28 cellular contexts compared by ENCODE assay signal in genomic region chr17:2894782-2895181, GRCh38.
DNase-seq lines count a peak whose midpoint lies in the region; ATAC-seq and TF ChIP-seq lines count a peak whose summit lies in the region.
"Had no signal": no experiment of that assay in that cellular context is flagged by ENCODE, and none has a peak within 500 bp of the region (broad histone marks: within the 10 kb centered on the region; RNA-seq: fewer than 3 reads in every experiment).

No MANE protein-coding gene starts in this region.

- H3K4me1 Mint-ChIP-seq in stimulated activated naive B cell treated with anti-CD40 and anti-IgM and Interleukin-4, amounts not matched to agents 10 μg/mL and 1 μg/mL and 100 μg/mL, for 72 hours, result peaks cover 0 to 16% of the 10 kb centered on the region in 2 donors
- peaks cover 11% of the 10 kb centered on the region for H3K4me1 Mint-ChIP-seq in activated CD4-positive, alpha-beta memory T cell treated with anti-CD3 and anti-CD28 coated beads for 36 hours (ENCODE audit: low read depth)
- H3K4me1 Mint-ChIP-seq: activated naive CD4-positive, alpha-beta T cell treated with anti-CD3 and anti-CD28 coated beads, Interleukin-2, amount 10 ng/mL, durations not matched to agents 7 days and 5 days; B cell had no signal

- peaks cover 35% of the 10 kb centered on the region for H3F3A ChIP-seq in PC-9 (ENCODE audit: insufficient read depth, low read depth)

- H3K27me3 Mint-ChIP-seq in stimulated activated naive B cell treated with anti-CD40 and anti-IgM and Interleukin-4, amounts not matched to agents 10 μg/mL and 1 μg/mL and 100 μg/mL, for 72 hours, result peaks cover 0 to 3% of the 10 kb centered on the region in 2 donors
- no peaks in the 10 kb centered on the region for H3K27me3 Mint-ChIP-seq in activated CD4-positive, alpha-beta memory T cell treated with anti-CD3 and anti-CD28 coated beads for 36 hours
- H3K27me3 Mint-ChIP-seq: activated naive CD4-positive, alpha-beta T cell treated with anti-CD3 and anti-CD28 coated beads, Interleukin-2, amount 10 ng/mL, durations not matched to agents 7 days and 5 days; B cell had no signal

- no peaks in the 10 kb centered on the region for H3K9me3 Mint-ChIP-seq in stimulated activated naive B cell treated with anti-CD40 and anti-IgM and Interleukin-4, amounts not matched to agents 10 μg/mL and 1 μg/mL and 100 μg/mL, for 72 hours
- H3K9me3 Mint-ChIP-seq in activated CD4-positive, alpha-beta memory T cell treated with anti-CD3 and anti-CD28 coated beads for 36 hours, result no peaks in the 10 kb centered on the region
- H3K9me3 Mint-ChIP-seq: activated naive CD4-positive, alpha-beta T cell treated with anti-CD3 and anti-CD28 coated beads, Interleukin-2, amount 10 ng/mL, durations not matched to agents 7 days and 5 days; activated T-helper 1 cell treated with anti-CD3 and anti-CD28 coated beads, Interleukin-12 subunit alpha, Interleukin-12 subunit beta, Interleukin-2, Interleukin-4 antibody, amounts not matched to agents 30 ng/mL and 10 ng/mL and 1 ng/mL, durations not matched to agents 14 hours and 24 hours and 36 hours; CD8-positive, alpha-beta T cell; immature natural killer cell had no signal

- TF ChIP-seq CTCF in RWPE1 (conservative IDR thresholded peaks at IDR 0.05; ENCODE audit: low read depth) (no peak), PC-9 (conservative IDR thresholded peaks at IDR 0.05) (no peak), coronary artery (IDR thresholded peaks at IDR 0.05) (no peak)

- peaks cover 5 to 7% of the 10 kb centered on the region in 2 donors for H3K36me3 Mint-ChIP-seq in stimulated activated naive B cell treated with anti-CD40 and anti-IgM and Interleukin-4, amounts not matched to agents 10 μg/mL and 1 μg/mL and 100 μg/mL, for 72 hours
- H3K36me3 Mint-ChIP-seq in activated CD4-positive, alpha-beta memory T cell treated with anti-CD3 and anti-CD28 coated beads for 36 hours, result peaks cover 5% of the 10 kb centered on the region
- H3K36me3 Mint-ChIP-seq: activated naive CD4-positive, alpha-beta T cell treated with anti-CD3 and anti-CD28 coated beads, Interleukin-2, amount 10 ng/mL, durations not matched to agents 7 days and 5 days had no signal

- H3K4me3 ChIP-seq in PC-9 (no peak overlapping the region), coronary artery (no peak overlapping the region)
- H3K4me3 ChIP-seq: adrenal gland, left ventricle myocardium inferior, psoas muscle, sigmoid colon had no signal

- peaks cover 43% of the 10 kb centered on the region for H3K4me1 ChIP-seq in PC-9 (replicated peaks; ENCODE audit: insufficient read depth)
- H3K4me1 ChIP-seq: psoas muscle, sigmoid colon had no signal

- H3K9me3 ChIP-seq in PC-9 (ENCODE audit: insufficient read depth, low read depth), result no peaks in the 10 kb centered on the region
- H3K9me3 ChIP-seq: adrenal gland, left ventricle myocardium inferior, psoas muscle, sigmoid colon had no signal

- peak; percentile 39 for ATAC-seq in left colon
- ATAC-seq in stimulated activated naive B cell treated with anti-CD40 and anti-IgM and Interleukin-4, amounts not matched to agents 10 μg/mL and 1 μg/mL and 100 μg/mL, for 72 hours (replicated peaks), result no peak
- ATAC-seq: CD8-positive, alpha-beta T cell; psoas muscle had no signal

- H3K27ac ChIP-seq in RWPE1 (peak overlapping the region; percentile 95), PC-9 (no peak overlapping the region), coronary artery (no peak overlapping the region)
- H3K27ac ChIP-seq: adrenal gland, left ventricle myocardium inferior, psoas muscle, sigmoid colon had no signal

- no peak overlapping the region for H3K4me3 Mint-ChIP-seq in stimulated activated naive B cell treated with anti-CD40 and anti-IgM and Interleukin-4, amounts not matched to agents 10 μg/mL and 1 μg/mL and 100 μg/mL, for 72 hours
- no peak overlapping the region for H3K4me3 Mint-ChIP-seq in activated CD4-positive, alpha-beta memory T cell treated with anti-CD3 and anti-CD28 coated beads for 36 hours
- H3K4me3 Mint-ChIP-seq: activated naive CD4-positive, alpha-beta T cell treated with anti-CD3 and anti-CD28 coated beads, Interleukin-2, amount 10 ng/mL, durations not matched to agents 7 days and 5 days; activated T-helper 1 cell treated with anti-CD3 and anti-CD28 coated beads, Interleukin-12 subunit alpha, Interleukin-12 subunit beta, Interleukin-2, Interleukin-4 antibody, amounts not matched to agents 30 ng/mL and 10 ng/mL and 1 ng/mL, durations not matched to agents 14 hours and 24 hours and 36 hours; B cell; CD8-positive, alpha-beta T cell had no signal

- no peaks in the 10 kb centered on the region for H3K36me3 ChIP-seq in PC-9 (ENCODE audit: low read depth)
- H3K36me3 ChIP-seq: adrenal gland, left ventricle myocardium inferior, sigmoid colon had no signal

- H3K27ac Mint-ChIP-seq in stimulated activated naive B cell treated with anti-CD40 and anti-IgM and Interleukin-4, amounts not matched to agents 10 μg/mL and 1 μg/mL and 100 μg/mL, for 72 hours, result peak overlapping the region; percentile 47
- H3K27ac Mint-ChIP-seq in activated CD4-positive, alpha-beta memory T cell treated with anti-CD3 and anti-CD28 coated beads for 36 hours, result no peak overlapping the region
- H3K27ac Mint-ChIP-seq: activated naive CD4-positive, alpha-beta T cell treated with anti-CD3 and anti-CD28 coated beads, Interleukin-2, amount 10 ng/mL, durations not matched to agents 7 days and 5 days; activated T-helper 1 cell treated with anti-CD3 and anti-CD28 coated beads, Interleukin-12 subunit alpha, Interleukin-12 subunit beta, Interleukin-2, Interleukin-4 antibody, amounts not matched to agents 30 ng/mL and 10 ng/mL and 1 ng/mL, durations not matched to agents 14 hours and 24 hours and 36 hours; B cell; CD8-positive, alpha-beta T cell had no signal

- H3K4me2 ChIP-seq in PC-9, result no peak overlapping the region

- BruUV-seq in PC-9 (replicated peaks; lab: Mats Ljungman, UMichigan), result no TSS peak

- no peak overlapping the region for H2AFZ ChIP-seq in PC-9

- no peaks in the 10 kb centered on the region for H4K20me1 ChIP-seq in PC-9 (ENCODE audit: insufficient read depth)

- intact Hi-C loops in left colon (cut with DNase I, micrococcal nuclease), result no loop called here
- intact Hi-C loops in PC-9 (cut with micrococcal nuclease; ENCODE audit: unreplicated experiment), result no loop called here
- intact Hi-C loops in activated CD4-positive, alpha-beta memory T cell treated with anti-CD3 and anti-CD28 coated beads for 36 hours (cut with micrococcal nuclease), result no loop called here

- DNase-seq in DMS53 treated with DMSO at 0.1 percent for 48 hours (lab: John Stamatoyannopoulos, UW; ENCODE audit: unreplicated experiment) (peak; percentile 76), RWPE1 (ENCODE audit: low spot score) (no peak), left colon (peak; percentile 41 to 60), PC-9 (no peak), coronary artery (ENCODE audit: low spot score) (no peak)
- DNase-seq in stimulated activated naive B cell treated with anti-CD40 and anti-IgM and Interleukin-4, amounts not matched to agents 10 μg/mL and 1 μg/mL and 100 μg/mL, for 72 hours, result no peak
- no peak for DNase-seq in activated CD4-positive, alpha-beta memory T cell treated with anti-CD3 and anti-CD28 coated beads for 36 hours
- DNase-seq: ACHN; activated CD4-positive, alpha-beta T cell treated with anti-CD3 and anti-CD28 coated beads, Interleukin-2, amount 50 U/mL, for 48 hours; activated CD4-positive, CD25-positive, alpha-beta regulatory T cell treated with anti-CD3 and anti-CD28 coated beads, Interleukin-2, amount 50 U/mL, for 72 hours; activated naive CD4-positive, alpha-beta T cell treated with anti-CD3 and anti-CD28 coated beads, Interleukin-2, amount 10 ng/mL, durations not matched to agents 7 days and 5 days; adrenal gland; CD8-positive, alpha-beta T cell; cerebellar nuclear complex; DMS153; immature natural killer cell; left ventricle myocardium inferior; mesenchymal stem cell; NCI-H1436; NCI-H2081; NCI-H2227 treated with DMSO at 0.1 percent for 48 hours; NCI-H69; psoas muscle; SIG-M5; sigmoid colon; stimulated activated naive CD4-positive, alpha-beta T cell had no signal

- no peaks in the 10 kb centered on the region for H3K9me2 ChIP-seq in PC-9 (ENCODE audit: insufficient read depth)

- H3K79me2 ChIP-seq in PC-9 (ENCODE audit: low read depth), result no peaks in the 10 kb centered on the region

- POLR2A ChIA-PET in RWPE1 (lab: Yijun Ruan, JAX; ENCODE audit: low non-redundant PET), result no interaction called here
- POLR2A ChIA-PET in PC-9 (lab: Charles Lee; ENCODE audit: unreplicated experiment), result no interaction called here
- POLR2A ChIA-PET in activated CD4-positive, alpha-beta memory T cell treated with anti-CD3 and anti-CD28 coated beads for 36 hours (lab: Charles Lee), result no interaction called here

- H3K27me3 ChIP-seq in PC-9 (ENCODE audit: insufficient read depth, low read depth), result no peaks in the 10 kb centered on the region
- H3K27me3 ChIP-seq: adrenal gland, sigmoid colon had no signal

- CTCF ChIA-PET in RWPE1 (lab: Yijun Ruan, JAX), result no interaction called here
- CTCF ChIA-PET in PC-9 (lab: Charles Lee), result no interaction called here
- CTCF ChIA-PET in activated CD4-positive, alpha-beta memory T cell treated with anti-CD3 and anti-CD28 coated beads for 36 hours (lab: Charles Lee), result no interaction called here

Comparison
In these comparisons a context has a peak if more than half of its experiments do, and no peak if none do; other contexts are left out.
1. DNase-seq: peak in DMS53 treated with DMSO at 0.1 percent for 48 hours (single experiment) and left colon (2 of 2); none in RWPE1 (single experiment), stimulated activated naive B cell treated with anti-CD40 and anti-IgM and Interleukin-4, amounts not matched to agents 10 μg/mL and 1 μg/mL and 100 μg/mL, for 72 hours (single experiment), PC-9 (0 of 2), activated CD4-positive, alpha-beta memory T cell treated with anti-CD3 and anti-CD28 coated beads for 36 hours (single experiment) and coronary artery (single experiment).